24 cellular contexts compared by ENCODE assay signal in genomic region chr10:133361773-133362441, GRCh38. TPM values are rescaled to one million over a fixed set of nuclear protein-coding genes. Genes with fewer than 3 reads are reported as not detected.
DNase-seq lines count a peak whose midpoint lies in the region; ATAC-seq and TF ChIP-seq lines count a peak whose summit lies in the region.
"Had no signal": no experiment of that assay in that cellular context is flagged by ENCODE, and none has a peak within 500 bp of the region (broad histone marks: within the 10 kb centered on the region; RNA-seq: fewer than 3 reads in every experiment).

No MANE protein-coding gene starts in this region.

- H3K27ac Mint-ChIP-seq in activated T-cell treated with anti-CD3 and anti-CD28 coated beads, Interleukin-2, amount 50 U/mL, for 24 hours, result peak overlapping the region; percentile 76
- H3K27ac Mint-ChIP-seq in activated T-cell treated with anti-CD3 and anti-CD28 coated beads, Interleukin-2, amount 50 U/mL, for 72 hours, result no peak overlapping the region
- peak overlapping the region; percentile 5 for H3K27ac Mint-ChIP-seq in dendritic cell treated with granulocyte-macrophage colony-stimulating factor and Interleukin-4, amounts not matched to agents 40 ng/mL and 50 ng/mL, for 4 days
- H3K27ac Mint-ChIP-seq in type B pancreatic cell, result peak overlapping the region; percentile 5
- H3K27ac Mint-ChIP-seq: activated CD4-positive, alpha-beta memory T cell treated with anti-CD3 and anti-CD28 coated beads for 36 hours; progenitor cell of endocrine pancreas; T-helper 2 cell treated with Interferon-gamma antibody and Interleukin-4, amounts not matched to agents 5 μg/mL and 100 μg/mL, for 36 hours had no signal

- peaks cover 52% of the 10 kb centered on the region for H3K36me3 Mint-ChIP-seq in activated T-cell treated with anti-CD3 and anti-CD28 coated beads, Interleukin-2, amount 50 U/mL, for 24 hours (ENCODE audit: low read depth)
- H3K36me3 Mint-ChIP-seq in activated T-cell treated with anti-CD3 and anti-CD28 coated beads, Interleukin-2, amount 50 U/mL, for 72 hours (ENCODE audit: insufficient read depth in 2 of 2), result peaks cover 0 to 3% of the 10 kb centered on the region in 2 donors
- H3K36me3 Mint-ChIP-seq in dendritic cell treated with granulocyte-macrophage colony-stimulating factor and Interleukin-4, amounts not matched to agents 40 ng/mL and 50 ng/mL, for 4 days (ENCODE audit: low read depth), result peaks cover 55% of the 10 kb centered on the region
- H3K36me3 Mint-ChIP-seq in type B pancreatic cell, result peaks cover 16% of the 10 kb centered on the region
- H3K36me3 Mint-ChIP-seq: activated naive CD4-positive, alpha-beta T cell treated with anti-CD3 and anti-CD28 coated beads, Interleukin-2, amount 50 U/mL, for 72 hours; natural killer cell treated with Interleukin-12 subunit alpha and Interleukin-12 subunit beta and Interleukin-15 and Interleukin-18, amount 100 ng/mL, for 72 hours had no signal

- no peak overlapping the region for H3K4me3 Mint-ChIP-seq in activated T-cell treated with anti-CD3 and anti-CD28 coated beads, Interleukin-2, amount 50 U/mL, for 24 hours
- no peak overlapping the region for H3K4me3 Mint-ChIP-seq in activated T-cell treated with anti-CD3 and anti-CD28 coated beads, Interleukin-2, amount 50 U/mL, for 72 hours
- H3K4me3 Mint-ChIP-seq in dendritic cell treated with granulocyte-macrophage colony-stimulating factor and Interleukin-4, amounts not matched to agents 40 ng/mL and 50 ng/mL, for 4 days, result no peak overlapping the region
- H3K4me3 Mint-ChIP-seq in type B pancreatic cell, result no peak overlapping the region
- H3K4me3 Mint-ChIP-seq: activated CD4-positive, alpha-beta memory T cell treated with anti-CD3 and anti-CD28 coated beads for 36 hours; activated T-cell treated with anti-CD3 and anti-CD28 coated beads, Interleukin-2, amount 50 U/mL, for 4 hours; natural killer cell treated with Interleukin-12 subunit alpha and Interleukin-12 subunit beta and Interleukin-15 and Interleukin-18, amount 100 ng/mL, for 72 hours; T-helper 2 cell treated with Interferon-gamma antibody and Interleukin-4, amounts not matched to agents 5 μg/mL and 100 μg/mL, for 36 hours had no signal

- ATAC-seq in activated T-cell treated with anti-CD3 and anti-CD28 coated beads, Interleukin-2, amount 50 U/mL, for 72 hours (replicated peaks in 1 of 2), result no peak
- ATAC-seq in HG02852 (IDR thresholded peaks at IDR 0.05; ENCODE audit: unreplicated experiment) (peak; percentile 28), GM21786 (IDR thresholded peaks at IDR 0.05; ENCODE audit: unreplicated experiment) (no peak), left cardiac atrium (no peak)
- ATAC-seq: A549; activated naive CD4-positive, alpha-beta T cell treated with anti-CD3 and anti-CD28 coated beads, Interleukin-2, amount 50 U/mL, for 72 hours; activated T-cell treated with anti-CD3 and anti-CD28 coated beads, Interleukin-2, amount 50 U/mL, for 4 hours; HCT116; natural killer cell treated with Interleukin-12 subunit alpha and Interleukin-12 subunit beta and Interleukin-15 and Interleukin-18, amount 100 ng/mL, for 72 hours; upper lobe of right lung had no signal

- no peaks in the 10 kb centered on the region for H3K9me3 Mint-ChIP-seq in activated T-cell treated with anti-CD3 and anti-CD28 coated beads, Interleukin-2, amount 50 U/mL, for 24 hours
- H3K9me3 Mint-ChIP-seq in activated T-cell treated with anti-CD3 and anti-CD28 coated beads, Interleukin-2, amount 50 U/mL, for 72 hours, result no peaks in the 10 kb centered on the region
- H3K9me3 Mint-ChIP-seq in dendritic cell treated with granulocyte-macrophage colony-stimulating factor and Interleukin-4, amounts not matched to agents 40 ng/mL and 50 ng/mL, for 4 days, result no peaks in the 10 kb centered on the region
- H3K9me3 Mint-ChIP-seq in type B pancreatic cell, result no peaks in the 10 kb centered on the region
- H3K9me3 Mint-ChIP-seq: activated CD4-positive, alpha-beta memory T cell treated with anti-CD3 and anti-CD28 coated beads for 36 hours; activated naive CD4-positive, alpha-beta T cell treated with anti-CD3 and anti-CD28 coated beads, Interleukin-2, amount 50 U/mL, for 72 hours; activated T-cell treated with anti-CD3 and anti-CD28 coated beads, Interleukin-2, amount 50 U/mL, for 4 hours; natural killer cell treated with Interleukin-12 subunit alpha and Interleukin-12 subunit beta and Interleukin-15 and Interleukin-18, amount 100 ng/mL, for 72 hours; T-helper 2 cell treated with Interferon-gamma antibody and Interleukin-4, amounts not matched to agents 5 μg/mL and 100 μg/mL, for 36 hours had no signal

- peaks cover 12% of the 10 kb centered on the region for H3K4me1 Mint-ChIP-seq in activated T-cell treated with anti-CD3 and anti-CD28 coated beads, Interleukin-2, amount 50 U/mL, for 24 hours (ENCODE audit: low read depth)
- H3K4me1 Mint-ChIP-seq in activated T-cell treated with anti-CD3 and anti-CD28 coated beads, Interleukin-2, amount 50 U/mL, for 72 hours (ENCODE audit: low read depth), result peaks cover 7% of the 10 kb centered on the region
- H3K4me1 Mint-ChIP-seq in dendritic cell treated with granulocyte-macrophage colony-stimulating factor and Interleukin-4, amounts not matched to agents 40 ng/mL and 50 ng/mL, for 4 days (ENCODE audit: low read depth), result peaks cover 10% of the 10 kb centered on the region
- H3K4me1 Mint-ChIP-seq in type B pancreatic cell (ENCODE audit: unreplicated experiment), result peaks cover 16% of the 10 kb centered on the region

- no peak for DNase-seq in activated T-cell treated with anti-CD3 and anti-CD28 coated beads, Interleukin-2, amount 50 U/mL, for 24 hours
- DNase-seq in activated T-cell treated with anti-CD3 and anti-CD28 coated beads, Interleukin-2, amount 50 U/mL, for 72 hours, result no peak
- DNase-seq in type B pancreatic cell (ENCODE audit: extremely low spot score, unreplicated experiment) (no peak), HuH-7 (ENCODE audit: low spot score) (no peak), left cardiac atrium (no peak)
- DNase-seq: activated CD4-positive, alpha-beta memory T cell treated with anti-CD3 and anti-CD28 coated beads for 36 hours; activated CD4-positive, CD25-positive, alpha-beta regulatory T cell; activated T-cell treated with anti-CD3 and anti-CD28 coated beads, Interleukin-2, amount 50 U/mL, for 4 hours; C1 segment of cervical spinal cord; DMS53; head of caudate nucleus; NCI-H510A treated with DMSO at 0.1 percent for 48 hours; stimulated activated CD4-positive, alpha-beta T cell treated with anti-CD3 and anti-CD28 coated beads, Interleukin-2, amount 100 ng/mL, for 24 hours; upper lobe of right lung had no signal

- no peak for TF ChIP-seq CTCF in type B pancreatic cell (conservative IDR thresholded peaks at IDR 0.05)

- H3K27me3 Mint-ChIP-seq in activated T-cell treated with anti-CD3 and anti-CD28 coated beads, Interleukin-2, amount 50 U/mL, for 24 hours, result no peaks in the 10 kb centered on the region
- no peaks in the 10 kb centered on the region for H3K27me3 Mint-ChIP-seq in activated T-cell treated with anti-CD3 and anti-CD28 coated beads, Interleukin-2, amount 50 U/mL, for 72 hours (ENCODE audit: low read depth)
- H3K27me3 Mint-ChIP-seq in dendritic cell treated with granulocyte-macrophage colony-stimulating factor and Interleukin-4, amounts not matched to agents 40 ng/mL and 50 ng/mL, for 4 days, result no peaks in the 10 kb centered on the region
- H3K27me3 Mint-ChIP-seq in type B pancreatic cell, result no peaks in the 10 kb centered on the region
- H3K27me3 Mint-ChIP-seq: activated CD4-positive, alpha-beta memory T cell treated with anti-CD3 and anti-CD28 coated beads for 36 hours; natural killer cell treated with Interleukin-12 subunit alpha and Interleukin-12 subunit beta and Interleukin-15 and Interleukin-18, amount 100 ng/mL, for 72 hours; progenitor cell of endocrine pancreas had no signal

- intact Hi-C loops in dendritic cell treated with granulocyte-macrophage colony-stimulating factor and Interleukin-4, amounts not matched to agents 40 ng/mL and 50 ng/mL, for 4 days (cut with micrococcal nuclease), result no loop called here
- intact Hi-C loops in left cardiac atrium (cut with DNase I), result no loop called here

RNA-seq across cellular contexts. Expression of gene FUOM, which starts 4.1 kb away (rescaled TPM):
- 10 to 100 TPM; 14.9 to 17.1 TPM for total RNA-seq in activated T-cell treated with anti-CD3 and anti-CD28 coated beads, Interleukin-2, amount 50 U/mL, for 72 hours
- 20.4 and 21.7 TPM in 2 replicates for total RNA-seq in type B pancreatic cell (ENCODE audit: low replicate concordance)
- 10 to 100 TPM; 16.2 to 19.8 TPM for total RNA-seq in left cardiac atrium

RNA-seq across cellular contexts. Expression of gene ECHS1, which starts 11.2 kb away (rescaled TPM):
- total RNA-seq in activated T-cell treated with anti-CD3 and anti-CD28 coated beads, Interleukin-2, amount 50 U/mL, for 72 hours, result 10 to 100 TPM; 47.2 to 53.1 TPM
- total RNA-seq in type B pancreatic cell (ENCODE audit: low replicate concordance) (106 and 127 TPM in 2 replicates), left cardiac atrium (100 to 1,000 TPM; 106 to 135 TPM)

RNA-seq across cellular contexts. Expression of gene PRAP1, which starts 14.7 kb away (rescaled TPM):
- not detected for total RNA-seq in activated T-cell treated with anti-CD3 and anti-CD28 coated beads, Interleukin-2, amount 50 U/mL, for 72 hours
- total RNA-seq in type B pancreatic cell (ENCODE audit: low replicate concordance) (1.3 and 2.8 TPM in 2 replicates), left cardiac atrium (not detected)
- total RNA-seq: activated CD4-positive, alpha-beta memory T cell treated with anti-CD3 and anti-CD28 coated beads for 36 hours; activated naive CD4-positive, alpha-beta T cell treated with anti-CD3 and anti-CD28 coated beads, Interleukin-2, amount 50 U/mL, for 72 hours; activated T-cell treated with anti-CD3 and anti-CD28 coated beads, Interleukin-2, amount 50 U/mL, for 4 hours; natural killer cell treated with Interleukin-12 subunit alpha and Interleukin-12 subunit beta and Interleukin-15 and Interleukin-18, amount 100 ng/mL, for 72 hours; progenitor cell of endocrine pancreas; skeletal muscle tissue; upper lobe of right lung had no signal

RNA-seq across cellular contexts. Expression of gene PAOX, which starts 17.2 kb away (rescaled TPM):
- 10 to 100 TPM; 12.4 to 13.8 TPM for total RNA-seq in activated T-cell treated with anti-CD3 and anti-CD28 coated beads, Interleukin-2, amount 50 U/mL, for 72 hours
- 6.9 and 8.2 TPM in 2 replicates for total RNA-seq in type B pancreatic cell (ENCODE audit: low replicate concordance)
- 1 to 10 TPM; 2.9 TPM for total RNA-seq in left cardiac atrium

RNA-seq across cellular contexts. Expression of gene CALY, which starts 25.2 kb away (rescaled TPM):
- total RNA-seq in activated T-cell treated with anti-CD3 and anti-CD28 coated beads, Interleukin-2, amount 50 U/mL, for 72 hours, result under 1 TPM in 1 of 2 donors, not detected in 1; 0.09 TPM
- 3.6 and 8.5 TPM in 2 replicates for total RNA-seq in type B pancreatic cell (ENCODE audit: low replicate concordance)
- not detected for total RNA-seq in left cardiac atrium
- total RNA-seq: activated CD4-positive, alpha-beta memory T cell treated with anti-CD3 and anti-CD28 coated beads for 36 hours; activated naive CD4-positive, alpha-beta T cell treated with anti-CD3 and anti-CD28 coated beads, Interleukin-2, amount 50 U/mL, for 72 hours; activated T-cell treated with anti-CD3 and anti-CD28 coated beads, Interleukin-2, amount 50 U/mL, for 4 hours; natural killer cell treated with Interleukin-12 subunit alpha and Interleukin-12 subunit beta and Interleukin-15 and Interleukin-18, amount 100 ng/mL, for 72 hours; skeletal muscle tissue; upper lobe of right lung had no signal
